ENCODE assay signal across 1 cellular context in genomic region chr17:4808378-4808767, GRCh38.
TF ChIP-seq lines count a peak whose summit lies in the region.

No MANE protein-coding gene starts in this region.

TF ChIP-seq in endothelial cell of umbilical vein, 7 proteins besides CTCF, POLR2A, EP300 and RAD21 (continued from another document):
- TF ChIP-seq GATA2 (IDR thresholded peaks at IDR 0.05; ENCODE audit: insufficient read depth, insufficient read length, low read depth, low read length): no peak
TF ChIP-seq in endothelial cell of umbilical vein: peak in this region for 0.
